8 cellular contexts compared by ENCODE assay signal in genomic region chr9:34646211-34647083, GRCh38. TPM values are rescaled to one million over a fixed set of nuclear protein-coding genes. Genes with fewer than 3 reads are reported as not detected.
A peak's percentile ranks its signal among the peaks of the same experiment; 100 is the strongest.
DNase-seq lines count a peak whose midpoint lies in the region; ATAC-seq and FAIRE-seq lines count a peak whose summit lies in the region.

Gene GALT, plus strand, starts transcription at chr9:34646675. Its CDS starts 30 bp downstream, at chr9:34646705.

- no peaks in the 10 kb centered on the region for H3K9me3 ChIP-seq in endocrine pancreas (ENCODE audit: control insufficient read depth, low read length)
- H3K9me3 ChIP-seq in mesodermal cell (ENCODE audit: control insufficient read depth, low read length) = no peaks in the 10 kb centered on the region

- 6 to 8% methylated on average over 37 to 41 of the region's 43 CpGs for WGBS in mesodermal cell (ENCODE audit: insufficient coverage in 2 of 2), 2 experiments

- H3K27ac ChIP-seq in mesodermal cell (ENCODE audit: low read depth, low read length, severe bottlenecking) = peak within 1 kb of the TSS; percentile 83

- peak; percentile 9 for FAIRE-seq in HTR-8/SVneo (lab: Jason Lieb, UNC)

- in situ Hi-C loops in Caki2 (cut with HindIII; ENCODE audit: low pct_unique_long_range_greater_than_20kb, low sequenced_read_pairs) = no loop called here

- peak; percentile 89 for DNase-seq in Caki2 (ENCODE audit: low read depth)
- peak; percentile 90 for DNase-seq in HTR-8/SVneo (ENCODE audit: insufficient read length, low spot score)
- peak; percentile 93 for DNase-seq in NOMO-1 treated with dmso at 0.1 percent for 144 hours (lab: John Stamatoyannopoulos, UW; ENCODE audit: unreplicated experiment)
- DNase-seq in activated CD8-positive, alpha-beta memory T cell treated with anti-CD3 and anti-CD28 coated beads, Interleukin-2, amount 50 U/mL, for 1 hour (ENCODE audit: extremely low read depth) = peak; percentile 91
- peak; percentile 89 for DNase-seq in stimulated activated CD8-positive, alpha-beta memory T cell treated with anti-CD3 and anti-CD28 coated beads, Interleukin-15, amount 100 ng/mL, for 24 hours (ENCODE audit: low read depth)

- H3K4me1 ChIP-seq in endocrine pancreas (ENCODE audit: control insufficient read depth, insufficient read depth, low read length) = no peaks in the 10 kb centered on the region
- peaks cover 6% of the 10 kb centered on the region for H3K4me1 ChIP-seq in mesodermal cell (ENCODE audit: control insufficient read depth, insufficient read depth, low read length, poor library complexity, severe bottlenecking)

- no peaks in the 10 kb centered on the region for H3K36me3 ChIP-seq in endocrine pancreas (ENCODE audit: control insufficient read depth, insufficient read depth, low read length)
- H3K36me3 ChIP-seq in mesodermal cell (ENCODE audit: control insufficient read depth, insufficient read depth, low read length) = peaks cover 22% of the 10 kb centered on the region

- H3K4me3 ChIP-seq in endocrine pancreas (ENCODE audit: control insufficient read depth, insufficient read depth, low read length) = peak within 1 kb of the TSS; percentile 73
- peak within 1 kb of the TSS; percentile 73 for H3K4me3 ChIP-seq in mesodermal cell (ENCODE audit: extremely low read depth, insufficient read depth, low read length, poor library complexity, severe bottlenecking)

- H3K27me3 ChIP-seq in endocrine pancreas (ENCODE audit: control insufficient read depth, insufficient read depth, low read length) = no peaks in the 10 kb centered on the region

- H3K9ac ChIP-seq in endocrine pancreas (ENCODE audit: control insufficient read depth, insufficient read depth, low read length) = peak within 1 kb of the TSS; percentile 95

- ATAC-seq in GM21367 (IDR thresholded peaks at IDR 0.05; ENCODE audit: unreplicated experiment) = peak; percentile 69

RNA-seq across cellular contexts. Expression of gene GALT, which starts in this region (rescaled TPM):
- 12.2 and 13.8 TPM in 2 replicates for total RNA-seq in Caki2 (2014; rRNA removed; shearing (Covaris generic); ENCODE audit: low replicate concordance)
- polyA plus RNA-seq in mesodermal cell (2013, experiment 1 of 2) = 31.0 TPM
- polyA plus RNA-seq in mesodermal cell (2013, experiment 2 of 2) = 36.5 TPM

Comparison
In these comparisons a context has a peak if more than half of its experiments do, and no peak if none do; other contexts are left out.
1. Peak in every context shown above with its lines: DNase-seq, ATAC-seq, H3K4me3 ChIP-seq and H3K27ac ChIP-seq.